In genomic region chr1:26285366-26286063, GRCh38 we compare ENCODE assay signal across 7 cellular contexts. TPM values are rescaled to one million over a fixed set of nuclear protein-coding genes. Genes with fewer than 3 reads are reported as not detected.
DNase-seq lines count a peak whose midpoint lies in the region; ATAC-seq and TF ChIP-seq lines count a peak whose summit lies in the region.

No MANE protein-coding gene starts in this region.

- no peak for DNase-seq in GM12864 (ENCODE audit: low read depth)
- peak; percentile 18 for DNase-seq in NCI-H1694 (lab: John Stamatoyannopoulos, UW)
- DNase-seq in ascending aorta (ENCODE audit: low spot score in 2 of 2) = no peak
- DNase-seq in lower lobe of right lung = no peak
- no peak for DNase-seq in NCI-H774 (lab: John Stamatoyannopoulos, UW)

- no peak for ATAC-seq in lower lobe of right lung
- ATAC-seq in GM19463 (IDR thresholded peaks at IDR 0.05; ENCODE audit: unreplicated experiment) = no peak
- ATAC-seq in HG03175 (IDR thresholded peaks at IDR 0.05; ENCODE audit: unreplicated experiment) = no peak

- H3K9me3 ChIP-seq in ascending aorta (no peaks in the 10 kb centered on the region), lower lobe of right lung (no peaks in the 10 kb centered on the region)

- H3K36me3 ChIP-seq in ascending aorta (no peaks in the 10 kb centered on the region), lower lobe of right lung (peaks cover 20% of the 10 kb centered on the region)

- H3K27me3 ChIP-seq in ascending aorta (no peaks in the 10 kb centered on the region), lower lobe of right lung (ENCODE audit: low read depth) (no peaks in the 10 kb centered on the region)

- H3K27ac ChIP-seq in ascending aorta = peak overlapping the region; percentile 61
- H3K27ac ChIP-seq in lower lobe of right lung = peak overlapping the region; percentile 21

- TF ChIP-seq CTCF in GM12864 (IDR thresholded peaks at IDR 0.05; ENCODE audit: low read depth, low read length, missing control alignments) = peak; percentile 66
- TF ChIP-seq CTCF in ascending aorta (IDR thresholded peaks at IDR 0.05) = peak in 1 of 3 experiments; percentile 14
- peak; percentile 23 for TF ChIP-seq CTCF in lower lobe of right lung (IDR thresholded peaks at IDR 0.05)

- H3K4me3 ChIP-seq in GM12864 (ENCODE audit: low read depth, low read length) (no peak overlapping the region), ascending aorta (no peak overlapping the region), lower lobe of right lung (no peak overlapping the region)

- H3K4me1 ChIP-seq in ascending aorta (peaks cover 13 to 28% of the 10 kb centered on the region in 2 donors), lower lobe of right lung (peaks cover 99% of the 10 kb centered on the region)

- intact Hi-C loops in ascending aorta (cut with DNase I) (loop anchor here (2.0 kb wide), 1 partner anchor 51 kb away; the partner anchor contains the start of gene CEP85), lower lobe of right lung (cut with DNase I) (no loop called here)

RNA-seq across cellular contexts. Expression of gene SH3BGRL3, which starts 5.6 kb away (rescaled TPM):
- total RNA-seq in ascending aorta (228 TPM), lower lobe of right lung (204 TPM)

RNA-seq across cellular contexts. Expression of gene UBXN11, which starts 20.9 kb away (rescaled TPM):
- 14.5 TPM for total RNA-seq in ascending aorta
- total RNA-seq in lower lobe of right lung = 65.1 TPM

RNA-seq across cellular contexts. Expression of gene CD52, which starts 32.2 kb away (rescaled TPM):
- total RNA-seq in ascending aorta (not detected), lower lobe of right lung (541 TPM)

RNA-seq across cellular contexts. Expression of gene CEP85, which starts 51.5 kb away (rescaled TPM):
- total RNA-seq in ascending aorta (5.0 TPM), lower lobe of right lung (10.2 TPM)

Comparison
In these comparisons a context has a peak if more than half of its experiments do, and no peak if none do; other contexts are left out.
1. RNA of gene CD52, which starts 32.2 kb away (total RNA-seq): 541 TPM in lower lobe of right lung (single experiment); not detected in ascending aorta (single experiment); every median in the first group is over 100 times any median in the second.